18 cellular contexts compared by ENCODE assay signal in genomic region chr3:155843569-155843968, GRCh38.
"Had no signal": no experiment of that assay in that cellular context is flagged by ENCODE, and none has a peak within 500 bp of the region (broad histone marks: within the 10 kb centered on the region; RNA-seq: fewer than 3 reads in every experiment).

No MANE protein-coding gene starts in this region.

- DNase-seq: activated CD4-positive, alpha-beta T cell treated with anti-CD3 and anti-CD28 coated beads, Interleukin-2, amount 50 U/mL, for 48 hours; activated CD4-positive, CD25-positive, alpha-beta regulatory T cell treated with anti-CD3 and anti-CD28 coated beads, Interleukin-2, amount 50 U/mL, for 72 hours; activated CD8-positive, alpha-beta memory T cell treated with anti-CD3 and anti-CD28 coated beads, Interleukin-2, amount 10 ng/mL, durations not matched to agents 7 days and 5 days; activated gamma-delta T cell; activated T-cell treated with anti-CD3 and anti-CD28 coated beads, Interleukin-2, amount 50 U/mL, for 48 hours; amygdala; immature natural killer cell; left cardiac atrium; lower lobe of right lung; naive thymus-derived CD4-positive, alpha-beta T cell; retina; stimulated activated CD4-positive, alpha-beta T cell treated with anti-CD3 and anti-CD28 coated beads, Interleukin-4, amount 100 ng/mL, for 4 hours; stimulated activated naive CD8-positive, alpha-beta T cell treated with anti-CD3 and anti-CD28 coated beads, Interleukin-15, amount 100 ng/mL, for 72 hours; testis; upper lobe of right lung had no signal

- H3K27ac ChIP-seq: lower lobe of right lung, testis, upper lobe of right lung had no signal

- H3K9me3 ChIP-seq: lower lobe of right lung, testis, upper lobe of right lung had no signal

- ATAC-seq: activated CD8-positive, alpha-beta memory T cell treated with anti-CD3 and anti-CD28 coated beads, Interleukin-2, amount 10 ng/mL, durations not matched to agents 7 days and 5 days; left cardiac atrium; lower lobe of right lung; naive thymus-derived CD4-positive, alpha-beta T cell; stimulated activated naive CD8-positive, alpha-beta T cell treated with anti-CD3 and anti-CD28 coated beads, Interleukin-15, amount 100 ng/mL, for 72 hours; upper lobe of right lung had no signal

- H3K27me3 Mint-ChIP-seq: activated CD8-positive, alpha-beta memory T cell treated with anti-CD3 and anti-CD28 coated beads, Interleukin-2, amount 10 ng/mL, durations not matched to agents 7 days and 5 days; activated naive CD8-positive, alpha-beta T cell; brain; central memory CD8-positive, alpha-beta T cell; naive thymus-derived CD4-positive, alpha-beta T cell; stimulated activated naive CD8-positive, alpha-beta T cell treated with anti-CD3 and anti-CD28 coated beads, Interleukin-15, amount 100 ng/mL, for 72 hours had no signal

- H3K4me3 ChIP-seq: lower lobe of right lung, testis, upper lobe of right lung had no signal

- H3K27me3 ChIP-seq: testis, upper lobe of right lung had no signal

- H3K27ac Mint-ChIP-seq: activated CD8-positive, alpha-beta memory T cell treated with anti-CD3 and anti-CD28 coated beads, Interleukin-2, amount 10 ng/mL, durations not matched to agents 7 days and 5 days; activated naive CD8-positive, alpha-beta T cell had no signal

- H3K4me3 Mint-ChIP-seq: activated CD8-positive, alpha-beta memory T cell treated with anti-CD3 and anti-CD28 coated beads, Interleukin-2, amount 10 ng/mL, durations not matched to agents 7 days and 5 days; activated naive CD8-positive, alpha-beta T cell; central memory CD8-positive, alpha-beta T cell; stimulated activated naive CD8-positive, alpha-beta T cell treated with anti-CD3 and anti-CD28 coated beads, Interleukin-15, amount 100 ng/mL, for 72 hours had no signal

- H3K9me3 Mint-ChIP-seq: brain; central memory CD8-positive, alpha-beta T cell; immature natural killer cell; naive thymus-derived CD4-positive, alpha-beta T cell; stimulated activated naive CD8-positive, alpha-beta T cell treated with anti-CD3 and anti-CD28 coated beads, Interleukin-15, amount 100 ng/mL, for 72 hours had no signal
